ENCODE assay signal across 1 cellular context in genomic region chr10:100519321-100520051, GRCh38.
TF ChIP-seq lines count a peak whose summit lies in the region.

SEC31B (minus strand) TSS chr10:100519861; CDS start chr10:100516952, 2,909 bp downstream.

TF ChIP-seq in HepG2, 621 proteins besides CTCF, POLR2A, EP300 and RAD21 (continued from another document and continues in another):
- TF ChIP-seq ZNF512 (CRISPR knock-in tag; IDR thresholded peaks at IDR 0.05), result no peak
- no peak for TF ChIP-seq ZBTB21 (CRISPR knock-in tag; IDR thresholded peaks at IDR 0.05)
- TF ChIP-seq SRY (CRISPR knock-in tag; IDR thresholded peaks at IDR 0.05), result peak; percentile 57; the same call in 1 of the 2 replicates
- no peak for TF ChIP-seq ZBTB43 (CRISPR knock-in tag; conservative IDR thresholded peaks at IDR 0.05)
- TF ChIP-seq ZNF670 (CRISPR knock-in tag; IDR thresholded peaks at IDR 0.05; ENCODE audit: borderline replicate concordance), result no peak
- TF ChIP-seq THYN1 (CRISPR knock-in tag; IDR thresholded peaks at IDR 0.05; ENCODE audit: borderline replicate concordance, low read depth), result no peak
- peak; percentile 86 for TF ChIP-seq UBTF (CRISPR knock-in tag; IDR thresholded peaks at IDR 0.05)
- TF ChIP-seq NR2C2 (CRISPR knock-in tag; IDR thresholded peaks at IDR 0.05; ENCODE audit: borderline replicate concordance), result peak; percentile 35; the same call in 1 of the 2 replicates
- no peak for TF ChIP-seq MXI1 (IDR thresholded peaks at IDR 0.05; ENCODE audit: borderline replicate concordance, low read depth, low read length)
- no peak for TF ChIP-seq SNAPC5 (CRISPR knock-in tag; IDR thresholded peaks at IDR 0.05; ENCODE audit: borderline replicate concordance)
- no peak for TF ChIP-seq ZFYVE20 (CRISPR knock-in tag; IDR thresholded peaks at IDR 0.05; ENCODE audit: borderline replicate concordance, low read depth)
- no peak for TF ChIP-seq ZNF382 (CRISPR knock-in tag; IDR thresholded peaks at IDR 0.05; ENCODE audit: borderline replicate concordance)
- TF ChIP-seq THAP8 (CRISPR knock-in tag; IDR thresholded peaks at IDR 0.05; ENCODE audit: borderline replicate concordance), result no peak
- TF ChIP-seq ZMAT3 (CRISPR knock-in tag; conservative IDR thresholded peaks at IDR 0.05), result no peak
- no peak for TF ChIP-seq ZHX2 (IDR thresholded peaks at IDR 0.05; ENCODE audit: low read depth)
- TF ChIP-seq ZHX2 (CRISPR knock-in tag; IDR thresholded peaks at IDR 0.05; ENCODE audit: borderline replicate concordance), result no peak
- TF ChIP-seq TFE3 (CRISPR knock-in tag; IDR thresholded peaks at IDR 0.05), result no peak
- TF ChIP-seq ZNF30 (CRISPR knock-in tag; IDR thresholded peaks at IDR 0.05), result no peak
- TF ChIP-seq ZNF629 (CRISPR knock-in tag; conservative IDR thresholded peaks at IDR 0.05), result no peak
- TF ChIP-seq ZNF704 (CRISPR knock-in tag; IDR thresholded peaks at IDR 0.05; ENCODE audit: borderline replicate concordance), result no peak
- TF ChIP-seq ZNF644 (CRISPR knock-in tag; IDR thresholded peaks at IDR 0.05; ENCODE audit: low read depth), result no peak
- no peak for TF ChIP-seq ATRX (CRISPR knock-in tag; IDR thresholded peaks at IDR 0.05; ENCODE audit: borderline replicate concordance)
- TF ChIP-seq ZNF281 (CRISPR knock-in tag; IDR thresholded peaks at IDR 0.05; ENCODE audit: borderline replicate concordance), result no peak
- peak; percentile 53 for TF ChIP-seq HNRNPLL (IDR thresholded peaks at IDR 0.05; ENCODE audit: low read depth, low read length, poor library complexity, severe bottlenecking)
- no peak for TF ChIP-seq ZSCAN12 (CRISPR knock-in tag; IDR thresholded peaks at IDR 0.05)
- TF ChIP-seq SAFB2 (CRISPR knock-in tag; IDR thresholded peaks at IDR 0.05; ENCODE audit: borderline replicate concordance, low read depth), result no peak; the same call in 1 of the 2 replicates
- no peak for TF ChIP-seq PPARG (CRISPR knock-in tag; conservative IDR thresholded peaks at IDR 0.05)
- TF ChIP-seq PAXIP1 (CRISPR knock-in tag; conservative IDR thresholded peaks at IDR 0.05), result no peak
- TF ChIP-seq ZNF878 (CRISPR knock-in tag; IDR thresholded peaks at IDR 0.05), result no peak
